Comparison of ENCODE assay signal across 17 cellular contexts in genomic region chr19:41401483-41401882, GRCh38.
"Had no signal": no experiment of that assay in that cellular context is flagged by ENCODE, and none has a peak within 500 bp of the region (broad histone marks: within the 10 kb centered on the region; RNA-seq: fewer than 3 reads in every experiment).

No MANE protein-coding gene starts in this region.

- H3K36me3 Mint-ChIP-seq: WTC11 had no signal

- H3K4me1 ChIP-seq: foreskin keratinocyte had no signal

- H3K27me3 ChIP-seq: body of pancreas, foreskin keratinocyte, pancreas, SJCRH30, tibial artery, uterus had no signal

- H3K9me3 ChIP-seq: body of pancreas, pancreas, SJCRH30, tibial artery, uterus had no signal

- H3K27ac ChIP-seq: body of pancreas, foreskin keratinocyte, pancreas, SJCRH30, tibial artery, uterus had no signal

- H3K36me3 ChIP-seq: pancreas, SJCRH30, uterus had no signal

- H3K27me3 Mint-ChIP-seq: central memory CD8-positive, alpha-beta T cell had no signal

- H3K4me3 ChIP-seq: body of pancreas, pancreas, SJCRH30, skin epidermis, tibial artery, uterus had no signal

- DNase-seq: activated CD4-positive, alpha-beta T cell treated with anti-CD3 and anti-CD28 coated beads for 48 hours; activated CD8-positive, alpha-beta memory T cell treated with anti-CD3 and anti-CD28 coated beads for 24 hours; activated effector memory CD4-positive, alpha-beta T cell treated with anti-CD3 and anti-CD28 coated beads, Interleukin-2, amount 50 U/mL, for 16 hours; amniotic stem cell; body of pancreas; foreskin keratinocyte; mesenchymal stem cell; pancreas; retina; SJCRH30; SW 1271; tibial artery; uterus had no signal

- H3K4me3 Mint-ChIP-seq: central memory CD8-positive, alpha-beta T cell; WTC11 had no signal

- H3K9me3 Mint-ChIP-seq: activated naive CD4-positive, alpha-beta T cell treated with anti-CD3 and anti-CD28 coated beads, Interleukin-2, amount 50 U/mL, for 72 hours; central memory CD8-positive, alpha-beta T cell; WTC11 had no signal

- ATAC-seq: activated naive CD4-positive, alpha-beta T cell treated with anti-CD3 and anti-CD28 coated beads, Interleukin-2, amount 50 U/mL, for 72 hours; body of pancreas; foreskin keratinocyte; pancreas; WTC11 had no signal

- H3K27ac Mint-ChIP-seq: activated naive CD4-positive, alpha-beta T cell treated with anti-CD3 and anti-CD28 coated beads, Interleukin-2, amount 50 U/mL, for 72 hours; WTC11 had no signal
